ENCODE assay signal across 14 cellular contexts in the genomic region with DNA sequence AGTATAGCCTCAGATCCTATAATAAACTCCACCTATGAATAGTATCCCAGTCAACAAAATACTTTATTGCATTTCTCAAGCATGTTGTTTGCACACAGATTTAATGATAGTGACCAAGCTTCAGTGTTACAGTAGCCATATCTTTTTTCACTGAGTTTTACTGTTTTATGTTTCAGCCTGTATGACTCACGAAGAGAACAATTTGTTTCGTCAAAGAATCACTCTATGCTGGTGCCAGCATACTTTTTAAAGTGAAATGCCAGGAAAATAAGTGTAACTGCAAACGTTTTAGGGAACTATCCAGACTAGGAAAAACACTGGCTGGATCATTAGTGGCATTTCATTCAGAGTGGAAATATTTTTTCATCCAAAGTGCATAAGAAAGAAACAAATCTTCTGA.
DNase-seq lines count a peak whose midpoint lies in the region; ATAC-seq, FAIRE-seq and TF ChIP-seq lines count a peak whose summit lies in the region.
"Had no signal": no experiment of that assay in that cellular context is flagged by ENCODE, and none has a peak within 500 bp of the region (broad histone marks: within the 10 kb centered on the region; RNA-seq: fewer than 3 reads in every experiment).

No MANE protein-coding gene starts in this region.

- no peaks in the 10 kb centered on the region for H3K36me3 ChIP-seq in bronchial epithelial cell (ENCODE audit: control insufficient read depth, insufficient read depth, low read length)
- H3K36me3 ChIP-seq: HAP-1 had no signal

- TF ChIP-seq CTCF in bronchial epithelial cell (IDR thresholded peaks at IDR 0.05; ENCODE audit: insufficient read depth, low read length, severe bottlenecking) = no peak

- no peak overlapping the region for H3K4me3 ChIP-seq in bronchial epithelial cell (ENCODE audit: low read depth, low read length)
- H3K4me3 ChIP-seq: HAP-1 had no signal

- H3K27me3 ChIP-seq in bronchial epithelial cell (ENCODE audit: control insufficient read depth, insufficient read depth, low read length) = no peaks in the 10 kb centered on the region

- no peak for FAIRE-seq in bronchial epithelial cell (lab: Jason Lieb, UNC)

- ATAC-seq in HG02981 (IDR thresholded peaks at IDR 0.05; ENCODE audit: unreplicated experiment) = no peak
- no peak for ATAC-seq in GM21526 (IDR thresholded peaks at IDR 0.05; ENCODE audit: low FRiP score, unreplicated experiment)
- ATAC-seq: effector memory CD8-positive, alpha-beta T cell had no signal

- DNase-seq in AG08395 (ENCODE audit: low spot score) (peak; percentile 60), LHCN-M2 (ENCODE audit: low read depth) (peak; percentile 76), bronchial epithelial cell (ENCODE audit: low read depth) (peak; percentile 47), kidney tubule cell (ENCODE audit: low spot score) (peak; percentile 5), GM19238 (ENCODE audit: insufficient read length, low spot score) (no peak)
- no peak for DNase-seq in activated naive CD4-positive, alpha-beta T cell treated with anti-CD3 and anti-CD28 coated beads, Interleukin-2, amount 50 U/mL, for 16 hours
- DNase-seq: activated CD4-positive, CD25-positive, alpha-beta regulatory T cell; DND-41; effector memory CD8-positive, alpha-beta T cell; NCI-H1694 treated with DMSO at 0.1 percent for 48 hours; NCI-H82 had no signal

Comparison
In these comparisons a context has a peak if more than half of its experiments do, and no peak if none do; other contexts are left out.
1. DNase-seq: peak in AG08395 (single experiment), LHCN-M2 (single experiment), bronchial epithelial cell (single experiment) and kidney tubule cell (single experiment); none in GM19238 (single experiment) and activated naive CD4-positive, alpha-beta T cell treated with anti-CD3 and anti-CD28 coated beads, Interleukin-2, amount 50 U/mL, for 16 hours (single experiment).